In the genomic region with DNA sequence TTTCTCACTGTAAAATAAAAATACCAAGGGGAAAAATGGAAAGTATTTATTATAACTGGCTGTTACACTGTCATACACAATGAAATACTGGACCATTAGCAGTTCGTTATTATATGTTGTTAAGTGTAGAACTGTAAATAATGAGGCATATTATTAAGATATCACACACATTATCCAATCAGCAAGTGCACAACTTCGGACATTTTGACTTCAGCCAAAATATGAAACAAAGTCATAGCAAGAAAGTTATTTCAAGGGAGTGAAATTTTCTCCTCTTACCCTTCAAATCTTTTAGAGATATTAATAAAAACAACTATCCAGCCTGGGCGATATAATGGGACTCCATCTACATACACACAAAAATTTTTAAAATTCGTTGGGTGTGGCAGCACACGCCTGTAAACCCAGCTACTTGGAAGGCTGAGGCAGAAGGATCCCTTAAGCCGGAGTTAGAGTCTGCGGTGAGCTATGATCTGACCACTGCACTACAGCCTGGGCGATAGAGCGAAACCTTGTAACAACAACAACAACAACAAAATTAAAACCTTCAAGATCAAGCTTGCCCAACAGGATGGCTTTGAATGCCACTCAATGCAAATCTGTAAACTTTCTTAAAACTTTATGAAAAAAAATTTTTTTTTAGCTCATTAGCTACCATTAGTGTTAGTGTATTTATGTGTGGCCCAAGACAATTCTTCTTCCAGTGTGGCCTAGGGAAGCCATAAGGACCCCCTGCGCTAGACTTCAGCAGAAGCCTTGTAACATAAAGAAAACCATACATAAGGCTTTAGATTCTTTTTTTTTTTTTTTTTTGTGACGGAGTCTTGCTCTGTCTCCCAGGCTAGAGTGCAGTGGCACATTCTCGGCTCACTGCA, we compare ENCODE assay signal across 8 cellular contexts. TPM values are rescaled to one million over a fixed set of nuclear protein-coding genes. Genes with fewer than 3 reads are reported as not detected.
DNase-seq lines count a peak whose midpoint lies in the region; ATAC-seq and TF ChIP-seq lines count a peak whose summit lies in the region.

No MANE protein-coding gene starts in this region.

- peak overlapping the region; percentile 93 for H3K4me3 ChIP-seq in CD4-positive, CD25-positive, alpha-beta regulatory T cell (ENCODE audit: low read depth, low read length)
- peak overlapping the region in 2 of 3 donors; percentile 56 to 87 for H3K4me3 ChIP-seq in liver (ENCODE audit: low read depth in 1 of 3, low read length in 3 of 3)

- no peak for DNase-seq in CD4-positive, CD25-positive, alpha-beta regulatory T cell
- DNase-seq in activated T-helper 1 cell treated with anti-CD3 and anti-CD28 coated beads, Interleukin-12 subunit alpha, Interleukin-12 subunit beta, Interleukin-2, Interleukin-4 antibody, amounts not matched to agents 30 ng/mL and 10 ng/mL and 1 ng/mL, durations not matched to agents 14 hours and 24 hours and 36 hours (ENCODE audit: low spot score), result no peak
- no peak for DNase-seq in iPS-NIHi7 (ENCODE audit: extremely low spot score)
- no peak for DNase-seq in C1 segment of cervical spinal cord (lab: John Stamatoyannopoulos, UW)
- DNase-seq in stimulated activated CD4-positive, alpha-beta T cell treated with anti-CD3 and anti-CD28 coated beads, Interleukin-2, amount 100 ng/mL, for 24 hours, result no peak

- H3K36me3 Mint-ChIP-seq in CD4-positive, CD25-positive, alpha-beta regulatory T cell, result no peaks in the 10 kb centered on the region
- peaks cover 19% of the 10 kb centered on the region for H3K36me3 Mint-ChIP-seq in activated T-helper 1 cell treated with anti-CD3 and anti-CD28 coated beads, Interleukin-12 subunit alpha, Interleukin-12 subunit beta, Interleukin-2, Interleukin-4 antibody, amounts not matched to agents 30 ng/mL and 10 ng/mL and 1 ng/mL, durations not matched to agents 14 hours and 24 hours and 36 hours (ENCODE audit: low read depth)

- H3K9me3 Mint-ChIP-seq in CD4-positive, CD25-positive, alpha-beta regulatory T cell, result no peaks in the 10 kb centered on the region
- H3K9me3 Mint-ChIP-seq in activated T-helper 1 cell treated with anti-CD3 and anti-CD28 coated beads, Interleukin-12 subunit alpha, Interleukin-12 subunit beta, Interleukin-2, Interleukin-4 antibody, amounts not matched to agents 30 ng/mL and 10 ng/mL and 1 ng/mL, durations not matched to agents 14 hours and 24 hours and 36 hours, result peaks cover 3% of the 10 kb centered on the region

- no peak for TF ChIP-seq RAD21 in liver (IDR thresholded peaks at IDR 0.05)

- ATAC-seq in CD4-positive, CD25-positive, alpha-beta regulatory T cell (ENCODE audit: low read depth in 2 of 2), result no peak
- ATAC-seq in HG03280 (IDR thresholded peaks at IDR 0.05; ENCODE audit: unreplicated experiment), result peak; percentile 17
- ATAC-seq in GM19023 (IDR thresholded peaks at IDR 0.05; ENCODE audit: unreplicated experiment), result no peak

- H3K9ac ChIP-seq in liver (ENCODE audit: low read depth in 1 of 2, low read length in 2 of 2), result peak overlapping the region; percentile 18 to 93

- no peaks in the 10 kb centered on the region for H3K9me3 ChIP-seq in CD4-positive, CD25-positive, alpha-beta regulatory T cell (ENCODE audit: control insufficient read depth in 2 of 2, low read length in 2 of 2)
- H3K9me3 ChIP-seq in liver (ENCODE audit: control insufficient read depth in 4 of 4, low read length in 3 of 4), result no peaks in the 10 kb centered on the region

- peaks cover 44 to 71% (median 52%) of the 10 kb centered on the region in 4 donors for H3K4me1 Mint-ChIP-seq in CD4-positive, CD25-positive, alpha-beta regulatory T cell
- H3K4me1 Mint-ChIP-seq in activated T-helper 1 cell treated with anti-CD3 and anti-CD28 coated beads, Interleukin-12 subunit alpha, Interleukin-12 subunit beta, Interleukin-2, Interleukin-4 antibody, amounts not matched to agents 30 ng/mL and 10 ng/mL and 1 ng/mL, durations not matched to agents 14 hours and 24 hours and 36 hours (ENCODE audit: low read depth), result peaks cover 66% of the 10 kb centered on the region

- H3K4me1 ChIP-seq in CD4-positive, CD25-positive, alpha-beta regulatory T cell (ENCODE audit: control insufficient read depth, insufficient read depth, low read length, poor library complexity, severe bottlenecking), result peaks cover 45% of the 10 kb centered on the region
- H3K4me1 ChIP-seq in liver (ENCODE audit: control insufficient read depth in 4 of 4, insufficient read depth in 4 of 4, low read length in 3 of 4), result peaks cover 4 to 11% (median 7%) of the 10 kb centered on the region in 4 donors

- intact Hi-C loops in activated T-helper 1 cell treated with anti-CD3 and anti-CD28 coated beads, Interleukin-12 subunit alpha, Interleukin-12 subunit beta, Interleukin-2, Interleukin-4 antibody, amounts not matched to agents 30 ng/mL and 10 ng/mL and 1 ng/mL, durations not matched to agents 14 hours and 24 hours and 36 hours (cut with micrococcal nuclease), result loop anchor here (1.0 to 5.0 kb wide), 7 partner anchors 106 to 1520 kb away; a partner anchor contains a TSS

- no peaks in the 10 kb centered on the region for H3K27me3 ChIP-seq in CD4-positive, CD25-positive, alpha-beta regulatory T cell (ENCODE audit: control insufficient read depth, insufficient read depth, low read length)
- no peaks in the 10 kb centered on the region for H3K27me3 ChIP-seq in liver (ENCODE audit: control insufficient read depth in 4 of 4, insufficient read depth in 4 of 4, low read length in 3 of 4)

- H3K27ac ChIP-seq in CD4-positive, CD25-positive, alpha-beta regulatory T cell (ENCODE audit: insufficient read depth, low read length, poor library complexity, severe bottlenecking), result peak overlapping the region; percentile 98
- H3K27ac ChIP-seq in liver (ENCODE audit: low read depth in 1 of 2, low read length in 2 of 2), result peak overlapping the region; percentile 97 to 99

- H3K36me3 ChIP-seq in CD4-positive, CD25-positive, alpha-beta regulatory T cell (ENCODE audit: control insufficient read depth, insufficient read depth, low read length), result no peaks in the 10 kb centered on the region
- no peaks in the 10 kb centered on the region for H3K36me3 ChIP-seq in liver (ENCODE audit: control insufficient read depth in 4 of 4, insufficient read depth in 3 of 4, low read depth in 1 of 4, low read length in 3 of 4)

- peak overlapping the region; percentile 98 to 100 (median 99) for H3K27ac Mint-ChIP-seq in CD4-positive, CD25-positive, alpha-beta regulatory T cell
- H3K27ac Mint-ChIP-seq in activated T-helper 1 cell treated with anti-CD3 and anti-CD28 coated beads, Interleukin-12 subunit alpha, Interleukin-12 subunit beta, Interleukin-2, Interleukin-4 antibody, amounts not matched to agents 30 ng/mL and 10 ng/mL and 1 ng/mL, durations not matched to agents 14 hours and 24 hours and 36 hours, result peak overlapping the region; percentile 99

- 82% methylated on average over 12 of the region's 12 CpGs for WGBS in liver

- TF ChIP-seq CTCF in liver (IDR thresholded peaks at IDR 0.05; ENCODE audit: low read depth, low read length, missing input control), result no peak

- peak overlapping the region; percentile 93 to 98 (median 98) for H3K4me3 Mint-ChIP-seq in CD4-positive, CD25-positive, alpha-beta regulatory T cell
- H3K4me3 Mint-ChIP-seq in activated T-helper 1 cell treated with anti-CD3 and anti-CD28 coated beads, Interleukin-12 subunit alpha, Interleukin-12 subunit beta, Interleukin-2, Interleukin-4 antibody, amounts not matched to agents 30 ng/mL and 10 ng/mL and 1 ng/mL, durations not matched to agents 14 hours and 24 hours and 36 hours, result peak overlapping the region; percentile 92

- no peaks in the 10 kb centered on the region for H3K27me3 Mint-ChIP-seq in CD4-positive, CD25-positive, alpha-beta regulatory T cell
- no peaks in the 10 kb centered on the region for H3K27me3 Mint-ChIP-seq in activated T-helper 1 cell treated with anti-CD3 and anti-CD28 coated beads, Interleukin-12 subunit alpha, Interleukin-12 subunit beta, Interleukin-2, Interleukin-4 antibody, amounts not matched to agents 30 ng/mL and 10 ng/mL and 1 ng/mL, durations not matched to agents 14 hours and 24 hours and 36 hours (ENCODE audit: insufficient read depth)

TF ChIP-seq in liver, 16 proteins besides CTCF, POLR2A, EP300 and RAD21:
- no peak for TF ChIP-seq EGR1 (IDR thresholded peaks at IDR 0.05; ENCODE audit: low read depth in 2 of 2)
- no peak for TF ChIP-seq GABPA (IDR thresholded peaks at IDR 0.05 in 1 of 2, conservative IDR thresholded peaks at IDR 0.05 in 1 of 2)
- no peak for TF ChIP-seq FOXA1 (IDR thresholded peaks at IDR 0.05)
- TF ChIP-seq, protein P1, sequence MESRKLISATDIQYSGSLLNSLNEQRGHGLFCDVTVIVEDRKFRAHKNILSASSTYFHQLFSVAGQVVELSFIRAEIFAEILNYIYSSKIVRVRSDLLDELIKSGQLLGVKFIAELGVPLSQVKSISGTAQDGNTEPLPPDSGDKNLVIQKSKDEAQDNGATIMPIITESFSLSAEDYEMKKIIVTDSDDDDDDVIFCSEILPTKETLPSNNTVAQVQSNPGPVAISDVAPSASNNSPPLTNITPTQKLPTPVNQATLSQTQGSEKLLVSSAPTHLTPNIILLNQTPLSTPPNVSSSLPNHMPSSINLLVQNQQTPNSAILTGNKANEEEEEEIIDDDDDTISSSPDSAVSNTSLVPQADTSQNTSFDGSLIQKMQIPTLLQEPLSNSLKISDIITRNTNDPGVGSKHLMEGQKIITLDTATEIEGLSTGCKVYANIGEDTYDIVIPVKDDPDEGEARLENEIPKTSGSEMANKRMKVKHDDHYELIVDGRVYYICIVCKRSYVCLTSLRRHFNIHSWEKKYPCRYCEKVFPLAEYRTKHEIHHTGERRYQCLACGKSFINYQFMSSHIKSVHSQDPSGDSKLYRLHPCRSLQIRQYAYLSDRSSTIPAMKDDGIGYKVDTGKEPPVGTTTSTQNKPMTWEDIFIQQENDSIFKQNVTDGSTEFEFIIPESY (IDR thresholded peaks at IDR 0.05), result no peak
- TF ChIP-seq SP1 (IDR thresholded peaks at IDR 0.05), result no peak

RNA-seq across cellular contexts. Expression of a gene that starts 1.3 kb away (rescaled TPM):
- 17.6 TPM for total RNA-seq in CD4-positive, CD25-positive, alpha-beta regulatory T cell
- polyA plus RNA-seq in CD4-positive, CD25-positive, alpha-beta regulatory T cell, result 10 to 100 TPM; 27.6 to 42.3 (median 30.3) TPM
- 41.2 and 50.7 TPM in 2 replicates for total RNA-seq in activated T-helper 1 cell treated with anti-CD3 and anti-CD28 coated beads, Interleukin-12 subunit alpha, Interleukin-12 subunit beta, Interleukin-2, Interleukin-4 antibody, amounts not matched to agents 30 ng/mL and 10 ng/mL and 1 ng/mL, durations not matched to agents 14 hours and 24 hours and 36 hours
- 10 to 100 TPM; 31.5 to 70.5 TPM for total RNA-seq in liver
- polyA plus RNA-seq in liver, result 10 to 100 TPM; 39.3 to 83.2 TPM

RNA-seq across cellular contexts. Expression of a gene that starts 40.2 kb away (rescaled TPM):
- total RNA-seq in CD4-positive, CD25-positive, alpha-beta regulatory T cell, result 587 TPM
- 100 to 1,000 TPM; 452 to 502 (median 479) TPM for polyA plus RNA-seq in CD4-positive, CD25-positive, alpha-beta regulatory T cell
- 480 and 507 TPM in 2 replicates for total RNA-seq in activated T-helper 1 cell treated with anti-CD3 and anti-CD28 coated beads, Interleukin-12 subunit alpha, Interleukin-12 subunit beta, Interleukin-2, Interleukin-4 antibody, amounts not matched to agents 30 ng/mL and 10 ng/mL and 1 ng/mL, durations not matched to agents 14 hours and 24 hours and 36 hours
- 100 to 1,000 TPM; 166 to 231 TPM for total RNA-seq in liver
- 100 to 1,000 TPM; 133 to 134 TPM for polyA plus RNA-seq in liver
